9 cellular contexts compared by ENCODE assay signal in the genomic region with DNA sequence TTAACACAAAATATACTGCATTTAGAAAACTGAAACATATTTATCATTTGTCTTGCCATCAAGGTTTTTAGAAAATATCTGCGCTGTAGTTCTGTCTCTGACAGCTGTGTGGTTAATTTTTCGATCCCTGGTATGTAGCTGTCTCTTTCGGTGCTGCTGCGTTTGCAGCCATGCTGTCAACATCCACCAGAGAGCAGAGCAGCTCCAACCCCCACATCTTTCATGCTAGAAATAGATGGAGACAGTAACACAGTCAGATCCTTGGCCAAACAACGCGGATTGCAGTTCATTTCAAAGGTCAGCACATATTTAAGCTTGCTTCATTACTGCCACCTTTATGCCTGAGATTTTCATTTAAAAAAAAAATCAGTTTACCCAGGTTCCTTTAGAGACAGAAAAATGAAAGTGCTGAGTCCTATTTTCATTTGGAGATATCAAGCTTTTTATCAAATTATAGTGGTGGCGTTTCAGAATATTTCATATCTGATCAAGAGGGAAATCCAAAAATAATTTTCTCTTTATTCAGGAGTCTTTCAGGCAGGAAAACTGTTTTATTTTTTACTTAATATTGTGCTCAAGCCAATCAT.
DNase-seq lines count a peak whose midpoint lies in the region; ATAC-seq and TF ChIP-seq lines count a peak whose summit lies in the region.
"Had no signal": no experiment of that assay in that cellular context is flagged by ENCODE, and none has a peak within 500 bp of the region (broad histone marks: within the 10 kb centered on the region; RNA-seq: fewer than 3 reads in every experiment).

No MANE protein-coding gene starts in this region.

- no peaks in the 10 kb centered on the region for H3K36me3 Mint-ChIP-seq in Calu3 (ENCODE audit: insufficient read depth, unreplicated experiment)
- no peaks in the 10 kb centered on the region for H3K36me3 Mint-ChIP-seq in stimulated activated effector memory CD8-positive, alpha-beta T cell treated with anti-CD3 and anti-CD28 coated beads, Interleukin-12 subunit alpha, Interleukin-12 subunit beta, amount 100 ng/mL, for 72 hours

- ATAC-seq in stimulated activated effector memory CD8-positive, alpha-beta T cell treated with anti-CD3 and anti-CD28 coated beads, Interleukin-12 subunit alpha, Interleukin-12 subunit beta, amount 100 ng/mL, for 72 hours, result no peak
- no peak for ATAC-seq in HG03378 (IDR thresholded peaks at IDR 0.05; ENCODE audit: unreplicated experiment)

- H3K27me3 Mint-ChIP-seq in Calu3 (ENCODE audit: unreplicated experiment), result no peaks in the 10 kb centered on the region

- no peaks in the 10 kb centered on the region for H3K9me3 Mint-ChIP-seq in Calu3 (ENCODE audit: low read depth, unreplicated experiment)
- no peaks in the 10 kb centered on the region for H3K9me3 Mint-ChIP-seq in stimulated activated effector memory CD8-positive, alpha-beta T cell treated with anti-CD3 and anti-CD28 coated beads, Interleukin-12 subunit alpha, Interleukin-12 subunit beta, amount 100 ng/mL, for 72 hours

- no peak overlapping the region for H3K4me3 Mint-ChIP-seq in Calu3 (ENCODE audit: low read depth, unreplicated experiment)
- no peak overlapping the region for H3K4me3 Mint-ChIP-seq in stimulated activated effector memory CD8-positive, alpha-beta T cell treated with anti-CD3 and anti-CD28 coated beads, Interleukin-12 subunit alpha, Interleukin-12 subunit beta, amount 100 ng/mL, for 72 hours

- H3K4me1 ChIP-seq in HEK293 (ENCODE audit: control insufficient read depth, insufficient read depth, low read length), result no peaks in the 10 kb centered on the region

- H3K4me3 ChIP-seq in HEK293 (ENCODE audit: low read depth, low read length), result no peak overlapping the region
- H3K4me3 ChIP-seq: lung had no signal

- H3K27ac Mint-ChIP-seq in Calu3 (ENCODE audit: unreplicated experiment), result no peak overlapping the region
- no peak overlapping the region for H3K27ac Mint-ChIP-seq in stimulated activated effector memory CD8-positive, alpha-beta T cell treated with anti-CD3 and anti-CD28 coated beads, Interleukin-12 subunit alpha, Interleukin-12 subunit beta, amount 100 ng/mL, for 72 hours

- DNase-seq in Calu3 (peak; percentile 8), NCI-H510A (lab: John Stamatoyannopoulos, UW) (peak; percentile 24), dermis blood vessel endothelial cell (peak; percentile 41), non-pigmented ciliary epithelial cell (ENCODE audit: low read depth) (peak; percentile 4)
- DNase-seq in stimulated activated effector memory CD8-positive, alpha-beta T cell treated with anti-CD3 and anti-CD28 coated beads, Interleukin-12 subunit alpha, Interleukin-12 subunit beta, amount 100 ng/mL, for 72 hours (ENCODE audit: low spot score in 2 of 2), result no peak
- DNase-seq in stimulated activated CD4-positive, alpha-beta T cell treated with anti-CD3 and anti-CD28 coated beads, Interleukin-4, amount 100 ng/mL, for 1 hour, result no peak

- CTCF ChIA-PET in Calu3 (lab: Charles Lee) (interaction anchor here (1.1 kb wide), 1 partner anchor 485 kb away, joined by 3 read pairs; no protein-coding TSS in a partner anchor), HEK293 (lab: Yijun Ruan, JAX) (interaction anchor here (0.6 to 5.9 kb wide), 24 partner anchors 10 to 1679 kb away, joined by 3 to 32 read pairs (median 3); no protein-coding TSS in a partner anchor)

- TF ChIP-seq CTCF in Calu3 (IDR thresholded peaks at IDR 0.05; ENCODE audit: unreplicated experiment), result no peak
- TF ChIP-seq CTCF in HEK293 (tag by site-specific recombination; IDR thresholded peaks at IDR 0.05), result peak; percentile 41; the same call in 1 of the 2 replicates

- POLR2A ChIA-PET in HEK293 (lab: Yijun Ruan, JAX), result no interaction called here

- no TSS peak for BruUV-seq in Calu3 (replicated peaks; lab: Mats Ljungman, UMichigan)

- H3K36me3 ChIP-seq in HEK293 (ENCODE audit: control insufficient read depth in 2 of 2, insufficient read depth in 1 of 2, low read length in 2 of 2), result no peaks in the 10 kb centered on the region

- H3K9me3 ChIP-seq in HEK293 (ENCODE audit: control insufficient read depth, insufficient read depth, low read depth, low read length), result no peaks in the 10 kb centered on the region

- H3K27ac ChIP-seq in HEK293 (ENCODE audit: extremely low read depth, low read depth, low read length), result no peak overlapping the region

- intact Hi-C loops in Calu3 (cut with micrococcal nuclease; ENCODE audit: unreplicated experiment), result no loop called here

- H3K4me1 Mint-ChIP-seq in Calu3 (ENCODE audit: low read depth, unreplicated experiment), result no peaks in the 10 kb centered on the region
- H3K4me1 Mint-ChIP-seq in stimulated activated effector memory CD8-positive, alpha-beta T cell treated with anti-CD3 and anti-CD28 coated beads, Interleukin-12 subunit alpha, Interleukin-12 subunit beta, amount 100 ng/mL, for 72 hours, result no peaks in the 10 kb centered on the region

TF ChIP-seq in HEK293, 187 proteins besides CTCF, POLR2A, EP300 and RAD21:
- TF ChIP-seq ZBTB17 (tag by site-specific recombination; IDR thresholded peaks at IDR 0.05) (0 out of 2 replicates have a peak, but pooled peaks have one; percentile 30), ZNF654 (tag by site-specific recombination; IDR thresholded peaks at IDR 0.05; ENCODE audit: low read depth) (peak; percentile 60), ZNF155 (tag by site-specific recombination; IDR thresholded peaks at IDR 0.05) (no peak)
- TF ChIP-seq, protein P1, sequence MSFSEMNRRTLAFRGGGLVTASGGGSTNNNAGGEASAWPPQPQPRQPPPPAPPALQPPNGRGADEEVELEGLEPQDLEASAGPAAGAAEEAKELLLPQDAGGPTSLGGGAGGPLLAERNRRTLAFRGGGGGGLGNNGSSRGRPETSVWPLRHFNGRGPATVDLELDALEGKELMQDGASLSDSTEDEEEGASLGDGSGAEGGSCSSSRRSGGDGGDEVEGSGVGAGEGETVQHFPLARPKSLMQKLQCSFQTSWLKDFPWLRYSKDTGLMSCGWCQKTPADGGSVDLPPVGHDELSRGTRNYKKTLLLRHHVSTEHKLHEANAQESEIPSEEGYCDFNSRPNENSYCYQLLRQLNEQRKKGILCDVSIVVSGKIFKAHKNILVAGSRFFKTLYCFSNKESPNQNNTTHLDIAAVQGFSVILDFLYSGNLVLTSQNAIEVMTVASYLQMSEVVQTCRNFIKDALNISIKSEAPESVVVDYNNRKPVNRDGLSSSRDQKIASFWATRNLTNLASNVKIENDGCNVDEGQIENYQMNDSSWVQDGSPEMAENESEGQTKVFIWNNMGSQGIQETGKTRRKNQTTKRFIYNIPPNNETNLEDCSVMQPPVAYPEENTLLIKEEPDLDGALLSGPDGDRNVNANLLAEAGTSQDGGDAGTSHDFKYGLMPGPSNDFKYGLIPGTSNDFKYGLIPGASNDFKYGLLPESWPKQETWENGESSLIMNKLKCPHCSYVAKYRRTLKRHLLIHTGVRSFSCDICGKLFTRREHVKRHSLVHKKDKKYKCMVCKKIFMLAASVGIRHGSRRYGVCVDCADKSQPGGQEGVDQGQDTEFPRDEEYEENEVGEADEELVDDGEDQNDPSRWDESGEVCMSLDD (tag by site-specific recombination; IDR thresholded peaks at IDR 0.05), result no peak

Comparison
In these comparisons a context has a peak if more than half of its experiments do, and no peak if none do; other contexts are left out.
1. DNase-seq: peak in Calu3 (single experiment), NCI-H510A (single experiment), dermis blood vessel endothelial cell (single experiment) and non-pigmented ciliary epithelial cell (single experiment); none in stimulated activated effector memory CD8-positive, alpha-beta T cell treated with anti-CD3 and anti-CD28 coated beads, Interleukin-12 subunit alpha, Interleukin-12 subunit beta, amount 100 ng/mL, for 72 hours (0 of 2) and stimulated activated CD4-positive, alpha-beta T cell treated with anti-CD3 and anti-CD28 coated beads, Interleukin-4, amount 100 ng/mL, for 1 hour (single experiment).